17 cellular contexts compared by ENCODE assay signal in genomic region chr3:41216422-41216821, GRCh38. TPM values are rescaled to one million over a fixed set of nuclear protein-coding genes. Genes with fewer than 3 reads are reported as not detected.
DNase-seq lines count a peak whose midpoint lies in the region; ATAC-seq and TF ChIP-seq lines count a peak whose summit lies in the region.
"Had no signal": no experiment of that assay in that cellular context is flagged by ENCODE, and none has a peak within 500 bp of the region (broad histone marks: within the 10 kb centered on the region; RNA-seq: fewer than 3 reads in every experiment).

No MANE protein-coding gene starts in this region.

- peaks cover 100% of the 10 kb centered on the region for H4K20me1 ChIP-seq in smooth muscle cell (ENCODE audit: low read depth)

- intact Hi-C loops in CD4-positive, alpha-beta T cell (cut with DNase I, micrococcal nuclease): loop anchor here in 1 of 2 experiments (2.0 kb wide), 1 partner anchor 16 kb away; no protein-coding TSS in a partner anchor

- POLR2A ChIA-PET in CD4-positive, alpha-beta T cell (lab: Charles Lee): interaction anchor here (5.7 kb wide), 1 partner anchor 17 kb away, joined by 37 read pairs; the partner anchor contains the start of gene CTNNB1

- CTCF ChIA-PET in CD4-positive, alpha-beta T cell (lab: Charles Lee): no interaction called here

- DNase-seq in CD4-positive, alpha-beta T cell: no peak
- DNase-seq in central memory CD8-positive, alpha-beta T cell (ENCODE audit: low spot score in 2 of 2): no peak
- DNase-seq in smooth muscle cell (lab: John Stamatoyannopoulos, UW; ENCODE audit: unreplicated experiment) (no peak), HuH-7 (ENCODE audit: low spot score) (no peak), GM13977 (ENCODE audit: low spot score) (no peak)
- DNase-seq: ACHN; C1 segment of cervical spinal cord; Caco-2; CD8-positive, alpha-beta memory T cell; DND-41; GDM1; GOT3; H9; Karpas-422 had no signal

- H2AFZ ChIP-seq in ACC112 (ENCODE audit: low read length, unreplicated experiment) (no peak overlapping the region), smooth muscle cell (ENCODE audit: low read depth) (no peak overlapping the region)

- H3K9me3 ChIP-seq in CD4-positive, alpha-beta T cell (ENCODE audit: control insufficient read depth, low read length): no peaks in the 10 kb centered on the region
- H3K9me3 ChIP-seq in smooth muscle cell (replicated peaks; ENCODE audit: low read depth): no peaks in the 10 kb centered on the region
- H3K9me3 ChIP-seq: Caco-2 had no signal

- H3K79me2 ChIP-seq in ACC112 (ENCODE audit: control insufficient read depth, insufficient read depth, low read length, unreplicated experiment) (peaks cover 99% of the 10 kb centered on the region), smooth muscle cell (ENCODE audit: low read depth) (peaks cover 100% of the 10 kb centered on the region)

- TF ChIP-seq CTCF in CD4-positive, alpha-beta T cell (IDR thresholded peaks at IDR 0.05): no peak
- TF ChIP-seq CTCF in smooth muscle cell (IDR thresholded peaks at IDR 0.05; ENCODE audit: borderline replicate concordance, insufficient read depth, poor library complexity, severe bottlenecking): no peak
- TF ChIP-seq CTCF in GM13977 (IDR thresholded peaks at IDR 0.05; ENCODE audit: extremely low read depth, insufficient read depth, missing control alignments): no peak

- H3F3A ChIP-seq in smooth muscle cell (ENCODE audit: low read depth): peaks cover 13% of the 10 kb centered on the region

- peaks cover 94% of the 10 kb centered on the region for H3K4me1 Mint-ChIP-seq in CD4-positive, alpha-beta T cell (ENCODE audit: low read depth)
- H3K4me1 Mint-ChIP-seq in central memory CD8-positive, alpha-beta T cell: peaks cover 90% of the 10 kb centered on the region

- H3K36me3 Mint-ChIP-seq in CD4-positive, alpha-beta T cell (ENCODE audit: low read depth): peaks cover 8% of the 10 kb centered on the region
- peaks cover 5% of the 10 kb centered on the region for H3K36me3 Mint-ChIP-seq in central memory CD8-positive, alpha-beta T cell (ENCODE audit: insufficient read depth)

- peak overlapping the region; percentile 16 for H3K4me2 ChIP-seq in smooth muscle cell

- H3K4me1 ChIP-seq in ACC112 (ENCODE audit: control insufficient read depth, insufficient read depth, low read length, unreplicated experiment) (peaks cover 53% of the 10 kb centered on the region), smooth muscle cell (ENCODE audit: low read depth) (peaks cover 19% of the 10 kb centered on the region)

- peak overlapping the region; percentile 2 for H3K27ac Mint-ChIP-seq in CD4-positive, alpha-beta T cell
- H3K27ac Mint-ChIP-seq in central memory CD8-positive, alpha-beta T cell (ENCODE audit: low read depth): no peak overlapping the region

- H3K4me3 Mint-ChIP-seq in CD4-positive, alpha-beta T cell: no peak overlapping the region
- peak overlapping the region; percentile 8 for H3K4me3 Mint-ChIP-seq in central memory CD8-positive, alpha-beta T cell
- H3K4me3 Mint-ChIP-seq: H9 had no signal

- in situ Hi-C loops in GM13977 (cut with MboI; ENCODE audit: low pct_unique_long_range_greater_than_20kb, low sequenced_read_pairs, unreplicated experiment): no loop called here

- no peaks in the 10 kb centered on the region for H3K9me3 Mint-ChIP-seq in CD4-positive, alpha-beta T cell
- H3K9me3 Mint-ChIP-seq in central memory CD8-positive, alpha-beta T cell: no peaks in the 10 kb centered on the region
- H3K9me3 Mint-ChIP-seq: CD8-positive, alpha-beta memory T cell; H9 had no signal

- H3K27ac ChIP-seq in ACC112 (ENCODE audit: low read depth, low read length): peak overlapping the region; percentile 35; the same call in 1 of the 2 replicates
- no peak overlapping the region for H3K27ac ChIP-seq in CD4-positive, alpha-beta T cell (ENCODE audit: low read depth, low read length)
- H3K27ac ChIP-seq in smooth muscle cell (ENCODE audit: low read depth): peak overlapping the region; percentile 15

- no peak for ATAC-seq in CD4-positive, alpha-beta T cell (ENCODE audit: poor library complexity)
- ATAC-seq in central memory CD8-positive, alpha-beta T cell (replicated peaks; ENCODE audit: extremely low read depth, poor library complexity, severe bottlenecking): no peak
- no peak for ATAC-seq in HG02938 (IDR thresholded peaks at IDR 0.05; ENCODE audit: unreplicated experiment)

- H3K9ac ChIP-seq in smooth muscle cell (ENCODE audit: low read depth): no peak overlapping the region

- H3K27me3 ChIP-seq in ACC112 (ENCODE audit: insufficient read depth, low read length) (no peaks in the 10 kb centered on the region), smooth muscle cell (ENCODE audit: low read depth) (no peaks in the 10 kb centered on the region)
- H3K27me3 ChIP-seq in CD4-positive, alpha-beta T cell (ENCODE audit: control insufficient read depth, insufficient read depth, low read length): no peaks in the 10 kb centered on the region

- H3K4me3 ChIP-seq in ACC112 (ENCODE audit: low read depth, low read length): no peak overlapping the region
- no peak overlapping the region for H3K4me3 ChIP-seq in smooth muscle cell
- H3K4me3 ChIP-seq: K562 had no signal

- no peaks in the 10 kb centered on the region for H3K27me3 Mint-ChIP-seq in CD4-positive, alpha-beta T cell
- no peaks in the 10 kb centered on the region for H3K27me3 Mint-ChIP-seq in central memory CD8-positive, alpha-beta T cell
- H3K27me3 Mint-ChIP-seq: CD8-positive, alpha-beta memory T cell had no signal

- H3K36me3 ChIP-seq in ACC112 (ENCODE audit: insufficient read depth, low read length) (no peaks in the 10 kb centered on the region; the same call in 1 of the 2 replicates), smooth muscle cell (ENCODE audit: low read depth) (no peaks in the 10 kb centered on the region)

- 78% methylated on average over 2 of the region's 2 CpGs for WGBS in smooth muscle cell (ENCODE audit: low lambda C conversion rate)

RNA-seq across cellular contexts. Expression of gene CTNNB1, which starts 17.1 kb away (rescaled TPM):
- 100 to 1,000 TPM; 226 to 228 TPM for total RNA-seq in CD4-positive, alpha-beta T cell
- total RNA-seq in smooth muscle cell: 854 and 957 TPM in 2 replicates
- 162 and 167 TPM in 2 replicates for polyA plus RNA-seq in smooth muscle cell
